ENCODE assay signal across 1 cellular context in genomic region chr5:544675-545330, GRCh38.
TF ChIP-seq lines count a peak whose summit lies in the region.

No MANE protein-coding gene starts in this region.

TF ChIP-seq in IMR-90, 13 proteins besides CTCF, POLR2A, EP300 and RAD21:
- TF ChIP-seq ELK1 (IDR thresholded peaks at IDR 0.05; ENCODE audit: borderline replicate concordance, low read depth, low read length) (no peak), SMC3 (IDR thresholded peaks at IDR 0.05; ENCODE audit: low read depth, low read length) (no peak), BHLHE40 (IDR thresholded peaks at IDR 0.05; ENCODE audit: low read depth, low read length) (no peak), RFX5 (IDR thresholded peaks at IDR 0.05; ENCODE audit: low read depth, low read length) (no peak), CEBPB (IDR thresholded peaks at IDR 0.05; ENCODE audit: low read depth, low read length) (no peak), MAFK (IDR thresholded peaks at IDR 0.05; ENCODE audit: low read depth, low read length) (no peak), USF2 (IDR thresholded peaks at IDR 0.05; ENCODE audit: low read depth, low read length) (no peak)
